11 cellular contexts compared by ENCODE assay signal in the genomic region with DNA sequence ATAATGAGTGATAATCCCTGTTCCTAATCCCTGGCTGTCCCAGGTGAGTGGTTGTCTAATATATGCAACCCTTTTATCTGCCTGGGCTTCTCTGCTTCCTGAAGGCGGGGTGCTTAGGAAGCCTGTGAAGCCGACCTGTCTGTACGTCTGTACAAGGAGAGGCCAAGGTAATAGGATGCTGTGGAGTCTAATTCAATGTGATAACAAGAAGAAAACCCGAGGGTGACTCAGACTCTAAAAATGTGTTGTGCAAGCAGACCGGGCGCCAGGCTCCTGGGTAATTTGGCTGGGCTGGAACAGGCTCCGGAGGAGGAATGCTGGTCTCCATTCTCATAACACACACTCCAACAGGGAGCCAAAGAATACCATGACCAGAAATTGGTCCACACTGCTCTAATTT. TPM values are rescaled to one million over a fixed set of nuclear protein-coding genes. Genes with fewer than 3 reads are reported as not detected.
DNase-seq lines count a peak whose midpoint lies in the region; ATAC-seq and TF ChIP-seq lines count a peak whose summit lies in the region.
"Had no signal": no experiment of that assay in that cellular context is flagged by ENCODE, and none has a peak within 500 bp of the region (broad histone marks: within the 10 kb centered on the region; RNA-seq: fewer than 3 reads in every experiment).

No MANE protein-coding gene starts in this region.

- H3K9me3 ChIP-seq in mammary epithelial cell (replicated peaks; ENCODE audit: insufficient read depth, low read length) = no peaks in the 10 kb centered on the region

- H4K20me1 ChIP-seq in mammary epithelial cell (ENCODE audit: insufficient read depth, low read length) = no peaks in the 10 kb centered on the region
- H4K20me1 ChIP-seq: BLaER1 treated with 17β-estradiol and CSF1 and Interleukin-3, amounts not matched to agents 10 nM and 100 nM had no signal

- peaks cover 33% of the 10 kb centered on the region for H3K4me1 ChIP-seq in mammary epithelial cell (ENCODE audit: insufficient read depth, low read length)
- H3K4me1 ChIP-seq: BLaER1 treated with 17β-estradiol and CSF1 and Interleukin-3, amounts not matched to agents 10 nM and 100 nM had no signal

- peak overlapping the region; percentile 37 for H3K4me2 ChIP-seq in mammary epithelial cell (ENCODE audit: insufficient read depth, low read depth, low read length)
- H3K4me2 ChIP-seq: BLaER1 treated with 17β-estradiol and CSF1 and Interleukin-3, amounts not matched to agents 10 nM and 100 nM had no signal

- DNase-seq in Right ventricle myocardium superior = peak; percentile 52
- no peak for DNase-seq in Right ventricle myocardium inferior (ENCODE audit: missing footprints)
- DNase-seq in mammary epithelial cell = peak; percentile 91
- peak; percentile 66 to 90 for DNase-seq in lower leg skin (ENCODE audit: low spot score in 2 of 2)
- no peak for DNase-seq in activated T-cell treated with anti-CD3 and anti-CD28 coated beads, Interleukin-2, amount 50 U/mL, for 1 hour
- no peak for DNase-seq in NCI-H2171 treated with DMSO at 0.1 percent for 48 hours (lab: John Stamatoyannopoulos, UW)
- DNase-seq in NCI-H2029 treated with DMSO at 0.1 percent for 48 hours (lab: John Stamatoyannopoulos, UW) = no peak
- DNase-seq: activated CD8-positive, alpha-beta memory T cell treated with anti-CD3 and anti-CD28 coated beads, Interleukin-2, amount 10 ng/mL, durations not matched to agents 7 days and 5 days; NCI-H526 treated with DMSO at 0.1 percent for 48 hours had no signal

- 0% methylated on average over 7 of the region's 7 CpGs for WGBS in mammary epithelial cell (ENCODE audit: low coverage, missing lambda C conversion rate)
- 34 to 36% methylated on average over 7 of the region's 7 CpGs for WGBS in lower leg skin, 2 donors

- peak overlapping the region; percentile 51 for H2AFZ ChIP-seq in mammary epithelial cell (ENCODE audit: low read depth, low read length)

- H3K79me2 ChIP-seq in mammary epithelial cell (ENCODE audit: insufficient read depth, low read length) = no peaks in the 10 kb centered on the region

- H3K27ac ChIP-seq in mammary epithelial cell (ENCODE audit: insufficient read depth, low read depth, low read length) = peak overlapping the region; percentile 73
- H3K27ac ChIP-seq: BLaER1 treated with 17β-estradiol and CSF1 and Interleukin-3, amounts not matched to agents 10 nM and 100 nM had no signal

- TF ChIP-seq CTCF in mammary epithelial cell (conservative IDR thresholded peaks at IDR 0.05 in 1 of 2, IDR thresholded peaks at IDR 0.05 in 1 of 2; ENCODE audit: extremely low read depth in 1 of 2, insufficient read depth in 1 of 2, low read depth in 1 of 2, low read length in 2 of 2) = no peak
- TF ChIP-seq CTCF in lower leg skin (IDR thresholded peaks at IDR 0.05) = no peak

- no peaks in the 10 kb centered on the region for H3K27me3 ChIP-seq in mammary epithelial cell (ENCODE audit: insufficient read depth, low read length)
- H3K27me3 ChIP-seq: BLaER1 treated with 17β-estradiol and CSF1 and Interleukin-3, amounts not matched to agents 10 nM and 100 nM had no signal

- BruUV-seq in mammary epithelial cell (replicated peaks; lab: Mats Ljungman, UMichigan) = no TSS peak

- ATAC-seq in Right ventricle myocardium superior (ENCODE audit: poor library complexity) (no peak), Right ventricle myocardium inferior (no peak), GM18511 (IDR thresholded peaks at IDR 0.05; ENCODE audit: unreplicated experiment) (no peak)
- ATAC-seq: activated CD8-positive, alpha-beta memory T cell treated with anti-CD3 and anti-CD28 coated beads, Interleukin-2, amount 10 ng/mL, durations not matched to agents 7 days and 5 days had no signal

- in situ Hi-C loops in mammary epithelial cell (cut with MboI; ENCODE audit: low sequenced_read_pairs in 2 of 2) = loop anchor here in 1 of 2 donors (5.0 kb wide), 1 partner anchor 43 kb away; a partner anchor contains a TSS

- H3K9ac ChIP-seq in mammary epithelial cell (ENCODE audit: insufficient read depth, low read length) = no peak overlapping the region
- H3K9ac ChIP-seq: BLaER1 treated with 17β-estradiol and CSF1 and Interleukin-3, amounts not matched to agents 10 nM and 100 nM had no signal

- H3K36me3 ChIP-seq in mammary epithelial cell (ENCODE audit: insufficient read depth, low read length) = no peaks in the 10 kb centered on the region
- H3K36me3 ChIP-seq: BLaER1 treated with 17β-estradiol and CSF1 and Interleukin-3, amounts not matched to agents 10 nM and 100 nM had no signal

- dilution Hi-C loops in mammary epithelial cell (cut with HindIII; ENCODE audit: low sequenced_read_pairs) = loop anchor here (25.0 kb wide), 1 partner anchor 448 kb away; no protein-coding TSS in a partner anchor

- CTCF ChIA-PET in mammary epithelial cell (lab: Charles Lee; ENCODE audit: low non-redundant PET) = no interaction called here

- intact Hi-C loops in Right ventricle myocardium superior (cut with DNase I) = no loop called here
- intact Hi-C loops in Right ventricle myocardium inferior (cut with DNase I) = no loop called here
- intact Hi-C loops in mammary epithelial cell (cut with micrococcal nuclease) = loop anchor here (5.0 to 10.0 kb wide), 2 partner anchors 245 to 338 kb away; a partner anchor contains a TSS
- intact Hi-C loops in lower leg skin (cut with DNase I; ENCODE audit: low total_unique reads) = no loop called here

- TF ChIP-seq POLR2A in lower leg skin (IDR thresholded peaks at IDR 0.05) = no peak

- H3K4me3 ChIP-seq in mammary epithelial cell (replicated peaks in 1 of 3; ENCODE audit: insufficient read depth in 1 of 3, low read depth in 2 of 3, low read length in 3 of 3) (no peak overlapping the region), lower leg skin (ENCODE audit: low read depth, poor library complexity, severe bottlenecking) (no peak overlapping the region)
- H3K4me3 ChIP-seq: BLaER1 treated with 17β-estradiol and CSF1 and Interleukin-3, amounts not matched to agents 10 nM and 100 nM had no signal

RNA-seq across cellular contexts. Expression of a gene that starts 43.6 kb away (rescaled TPM):
- total RNA-seq in Right ventricle myocardium superior (6.8 TPM), Right ventricle myocardium inferior (6.5 TPM), mammary epithelial cell (1 to 10 TPM; 2.3 to 3.4 TPM), lower leg skin (1 to 10 TPM in 3 of 4 donors, under 1 TPM in 1; 0.80 to 2.6 (median 1.6) TPM)
- 1.3 TPM for polyA plus RNA-seq in mammary epithelial cell
- 2.2 TPM for polyA minus RNA-seq in mammary epithelial cell

RNA-seq across cellular contexts. Expression of a gene that starts 44.0 kb away (rescaled TPM):
- not detected for total RNA-seq in Right ventricle myocardium superior
- not detected for total RNA-seq in Right ventricle myocardium inferior
- total RNA-seq in mammary epithelial cell = under 1 TPM; under 0.01 to 0.24 TPM
- not detected for polyA plus RNA-seq in mammary epithelial cell
- polyA minus RNA-seq in mammary epithelial cell = not detected
- total RNA-seq in lower leg skin = not detected
- total RNA-seq: activated CD8-positive, alpha-beta memory T cell treated with anti-CD3 and anti-CD28 coated beads, Interleukin-2, amount 10 ng/mL, durations not matched to agents 7 days and 5 days had no signal

Comparison
In these comparisons a context has a peak if more than half of its experiments do, and no peak if none do; other contexts are left out.
1. DNase-seq: peak in Right ventricle myocardium superior (single experiment), mammary epithelial cell (single experiment) and lower leg skin (2 of 2); none in Right ventricle myocardium inferior (single experiment), activated T-cell treated with anti-CD3 and anti-CD28 coated beads, Interleukin-2, amount 50 U/mL, for 1 hour (single experiment), NCI-H2171 treated with DMSO at 0.1 percent for 48 hours (single experiment) and NCI-H2029 treated with DMSO at 0.1 percent for 48 hours (single experiment).